20 cellular contexts compared by ENCODE assay signal in genomic region chr6:132731086-132731485, GRCh38. TPM values are rescaled to one million over a fixed set of nuclear protein-coding genes. Genes with fewer than 3 reads are reported as not detected.
A peak's percentile ranks its signal among the peaks of the same experiment; 100 is the strongest.
DNase-seq lines count a peak whose midpoint lies in the region; ATAC-seq, FAIRE-seq and TF ChIP-seq lines count a peak whose summit lies in the region.
"Had no signal": no experiment of that assay in that cellular context is flagged by ENCODE, and none has a peak within 500 bp of the region (broad histone marks: within the 10 kb centered on the region; RNA-seq: fewer than 3 reads in every experiment).

No MANE protein-coding gene starts in this region.

- no peaks in the 10 kb centered on the region for H3K9me3 ChIP-seq in PC-3 (ENCODE audit: low read length)
- H3K9me3 ChIP-seq in HepG2 (ENCODE audit: low read length), result no peaks in the 10 kb centered on the region
- H3K9me3 ChIP-seq in CD8-positive, alpha-beta T cell (ENCODE audit: low read length), result no peaks in the 10 kb centered on the region
- H3K9me3 ChIP-seq: Peyer's patch had no signal

- TF ChIP-seq POLR2A in HepG2 (IDR thresholded peaks at IDR 0.05; ENCODE audit: insufficient read depth in 1 of 2, low read depth in 2 of 2, low read length in 2 of 2), result no peak

- H2AFZ ChIP-seq in PC-3 (ENCODE audit: low read length) (no peak overlapping the region), HepG2 (ENCODE audit: low read length) (no peak overlapping the region)

- peak overlapping the region; percentile 5; the same call in 1 of the 2 replicates for H3K4me2 ChIP-seq in PC-3 (ENCODE audit: low read length)
- 0 out of 2 replicates have a peak overlapping the region, but pooled peaks have one; percentile 16 for H3K4me2 ChIP-seq in HepG2 (ENCODE audit: low read depth, low read length)

- H3K9ac ChIP-seq in PC-3 (ENCODE audit: low read length) (0 out of 2 replicates have a peak overlapping the region, but pooled peaks have one; percentile 4), HepG2 (ENCODE audit: insufficient read depth, low read depth, low read length) (no peak overlapping the region)

- CTCF ChIA-PET in PC-3 (lab: Charles Lee) (no interaction called here), HepG2 (lab: Yijun Ruan, JAX; ENCODE audit: low intra/inter-chr PET ratio, low total read pairs) (no interaction called here)
- CTCF ChIA-PET in CD8-positive, alpha-beta T cell (lab: Charles Lee), result no interaction called here

- H3K4me1 ChIP-seq in PC-3 (ENCODE audit: insufficient read depth, low read length) (peaks cover 20% of the 10 kb centered on the region), HepG2 (ENCODE audit: insufficient read depth, low read length) (peaks cover 45% of the 10 kb centered on the region)
- H3K4me1 ChIP-seq in CD8-positive, alpha-beta T cell (ENCODE audit: insufficient read depth, low read length), result no peaks in the 10 kb centered on the region
- H3K4me1 ChIP-seq: Peyer's patch had no signal

- no peak overlapping the region for H3K4me3 ChIP-seq in PC-3 (ENCODE audit: low read length)
- H3K4me3 ChIP-seq in HepG2 (replicated peaks in 1 of 3; ENCODE audit: insufficient read depth in 1 of 3, low read depth in 2 of 3, low read length in 3 of 3), result no peak overlapping the region
- no peak overlapping the region for H3K4me3 ChIP-seq in CD8-positive, alpha-beta T cell (ENCODE audit: low read depth, low read length)
- H3K4me3 ChIP-seq: Peyer's patch had no signal

- H3F3A ChIP-seq in PC-3 (ENCODE audit: low read length, unreplicated experiment), result no peaks in the 10 kb centered on the region

- intact Hi-C loops in PC-3 (cut with micrococcal nuclease) (no loop called here), HepG2 (cut with micrococcal nuclease; ENCODE audit: unreplicated experiment) (no loop called here), sciatic nerve (cut with DNase I) (no loop called here)
- intact Hi-C loops in CD8-positive, alpha-beta T cell (cut with DNase I, micrococcal nuclease), result no loop called here

- peak overlapping the region; percentile 80 for H3K27ac ChIP-seq in PC-3 (ENCODE audit: low read length)
- H3K27ac ChIP-seq in HepG2 (ENCODE audit: extremely low read length, insufficient read depth, low read length), result no peak overlapping the region
- no peak overlapping the region for H3K27ac ChIP-seq in CD8-positive, alpha-beta T cell (ENCODE audit: low read depth, low read length)
- H3K27ac ChIP-seq: Peyer's patch had no signal

- 64% methylated on average over 2 of the region's 2 CpGs for WGBS in HepG2 (ENCODE audit: low lambda C conversion rate)

- no peak for TF ChIP-seq EP300 in HepG2 (IDR thresholded peaks at IDR 0.05; ENCODE audit: low read depth in 2 of 2, low read length in 2 of 2)
- TF ChIP-seq EP300 in HepG2 (CRISPR knock-in tag; IDR thresholded peaks at IDR 0.05; ENCODE audit: borderline replicate concordance), result no peak

- no peaks in the 10 kb centered on the region for H3K27me3 Mint-ChIP-seq in CD8-positive, alpha-beta T cell (ENCODE audit: low read depth)
- H3K27me3 Mint-ChIP-seq: CD8-positive, alpha-beta memory T cell had no signal

- ATAC-seq in PC-3 (no peak), HepG2 (no peak), sciatic nerve (no peak)
- no peak for ATAC-seq in CD8-positive, alpha-beta T cell

- in situ Hi-C loops in HepG2 (cut with HindIII; ENCODE audit: extremely low pct_ligation_motif_present, low pct_unique_long_range_greater_than_20kb), result no loop called here

- H3K79me2 ChIP-seq in PC-3 (ENCODE audit: low read length), result no peaks in the 10 kb centered on the region
- no peaks in the 10 kb centered on the region for H3K79me2 ChIP-seq in HepG2 (ENCODE audit: insufficient read depth, low read length)

- POLR2A ChIA-PET in PC-3 (lab: Charles Lee; ENCODE audit: unreplicated experiment) (interaction anchor here (0.6 kb wide), 2 partner anchors 60 to 82 kb away, joined by 4 to 9 read pairs; no protein-coding TSS in a partner anchor), HepG2 (lab: Yijun Ruan, JAX) (no interaction called here)
- POLR2A ChIA-PET in CD8-positive, alpha-beta T cell (lab: Charles Lee), result no interaction called here

- no peak overlapping the region for H3K27ac Mint-ChIP-seq in CD8-positive, alpha-beta T cell
- H3K27ac Mint-ChIP-seq: CD8-positive, alpha-beta memory T cell had no signal

- BruUV-seq in PC-3 (replicated peaks; lab: Mats Ljungman, UMichigan) (no TSS peak), HepG2 (replicated peaks; lab: Mats Ljungman, UMichigan) (no TSS peak)

- TF ChIP-seq RAD21 in HepG2 (CRISPR knock-in tag; IDR thresholded peaks at IDR 0.05), result no peak

- no peaks in the 10 kb centered on the region for H3K36me3 Mint-ChIP-seq in CD8-positive, alpha-beta T cell
- H3K36me3 Mint-ChIP-seq: CD8-positive, alpha-beta memory T cell had no signal

- H3K36me3 ChIP-seq in PC-3 (ENCODE audit: low read depth, low read length), result no peaks in the 10 kb centered on the region
- no peaks in the 10 kb centered on the region for H3K36me3 ChIP-seq in HepG2 (replicated peaks in 1 of 2; ENCODE audit: control insufficient read depth in 1 of 2, insufficient read depth in 2 of 2, low read length in 2 of 2)
- H3K36me3 ChIP-seq in CD8-positive, alpha-beta T cell (ENCODE audit: insufficient read depth, low read length), result no peaks in the 10 kb centered on the region
- H3K36me3 ChIP-seq: Peyer's patch had no signal

- H3K27me3 ChIP-seq in PC-3 (ENCODE audit: low read length), result no peaks in the 10 kb centered on the region
- no peaks in the 10 kb centered on the region for H3K27me3 ChIP-seq in HepG2 (ENCODE audit: control insufficient read depth in 1 of 2, insufficient read depth in 2 of 2, low read length in 2 of 2)
- no peaks in the 10 kb centered on the region for H3K27me3 ChIP-seq in CD8-positive, alpha-beta T cell (ENCODE audit: insufficient read depth, low read length)
- H3K27me3 ChIP-seq: Peyer's patch had no signal

- no peak for FAIRE-seq in HepG2 (lab: Jason Lieb, UNC)

- H3K4me3 Mint-ChIP-seq in CD8-positive, alpha-beta T cell, result no peak overlapping the region
- H3K4me3 Mint-ChIP-seq: CD8-positive, alpha-beta memory T cell had no signal

- no peaks in the 10 kb centered on the region for H3K9me2 ChIP-seq in PC-3 (replicated peaks; ENCODE audit: low read length)

- H4K20me1 ChIP-seq in PC-3 (ENCODE audit: low read length), result no peaks in the 10 kb centered on the region
- no peaks in the 10 kb centered on the region for H4K20me1 ChIP-seq in HepG2 (ENCODE audit: insufficient read depth, low read length)

- DNase-seq in PC-3 (peak; percentile 18), dedifferentiated amniotic fluid mesenchymal stem cell (ENCODE audit: extremely low spot score) (peak; percentile 38), HepG2 (ENCODE audit: low spot score) (no peak), HCEC 1CT (no peak), sciatic nerve (ENCODE audit: low spot score) (no peak)
- no peak for DNase-seq in stimulated activated CD4-positive, alpha-beta T cell treated with anti-CD3 and anti-CD28 coated beads, Interleukin-12 subunit alpha, Interleukin-12 subunit beta, amount 100 ng/mL, for 4 hours
- DNase-seq in CD8-positive, alpha-beta T cell, result no peak
- DNase-seq: CD8-positive, alpha-beta memory T cell; Kasumi-1; MV-4-11; NCI-H1417 treated with DMSO at 0.1 percent for 48 hours; NCI-H2029; NCI-H2171 treated with DMSO at 0.1 percent for 48 hours; NCI-H82; Peyer's patch; SHP77 had no signal

- peaks cover 1% of the 10 kb centered on the region for H3K4me1 Mint-ChIP-seq in CD8-positive, alpha-beta T cell (ENCODE audit: low read depth)

- H3K9me3 Mint-ChIP-seq in CD8-positive, alpha-beta T cell, result no peaks in the 10 kb centered on the region
- H3K9me3 Mint-ChIP-seq: CD8-positive, alpha-beta memory T cell had no signal

- TF ChIP-seq CTCF in PC-3 (conservative IDR thresholded peaks at IDR 0.05; ENCODE audit: low read depth, low read length) (no peak), HepG2 (CRISPR knock-in tag; IDR thresholded peaks at IDR 0.05) (no peak)
- TF ChIP-seq CTCF in CD8-positive, alpha-beta T cell (IDR thresholded peaks at IDR 0.05), result no peak

RNA-seq across cellular contexts. Expression of gene VNN1, which starts 17.2 kb away (rescaled TPM):
- total RNA-seq in PC-3 (2014; rRNA removed) (0.04 and 0.12 TPM in 2 replicates), HepG2 (2016; rRNA removed; fragmentation: Illumina TruSeq; extraction: Trizol) (0.41 and 0.62 TPM in 2 replicates), sciatic nerve (1.2 TPM)
- total RNA-seq in HepG2 (2016; cell fraction: cytosol; rRNA removed; fragmentation: Illumina TruSeq; extraction: Trizol; ENCODE audit: low read depth), result not detected in 2 replicates
- 0.45 and 0.61 TPM in 2 replicates for total RNA-seq in HepG2 (2016; cell fraction: insoluble cytoplasmic fraction; rRNA removed; fragmentation: Illumina TruSeq; extraction: Trizol)
- total RNA-seq in HepG2 (2016; cell fraction: membrane; rRNA removed; fragmentation: Illumina TruSeq; extraction: Trizol), result 0.17 and 0.25 TPM in 2 replicates
- 0.65 and 0.75 TPM in 2 replicates for total RNA-seq in HepG2 (2016; cell fraction: nucleus; rRNA removed; fragmentation: Illumina TruSeq; extraction: Trizol)
- polyA plus RNA-seq in HepG2 (2011; rRNA removed), result 4.0 and 11.7 TPM in 2 replicates
- polyA plus RNA-seq in HepG2 (2011; cell fraction: cytosol; rRNA removed), result 1.6 and 9.6 TPM in 2 replicates
- polyA plus RNA-seq in HepG2 (2011; cell fraction: nucleus; rRNA removed), result 0.82 and 2.6 TPM in 2 replicates
- polyA plus RNA-seq in HepG2 (2012), result 17.1 and 20.8 TPM in 2 replicates
- polyA plus RNA-seq in HepG2 (2016; cell fraction: cytosol; fragmentation: Illumina TruSeq; extraction: Trizol; ENCODE audit: low read depth), result 0.05 TPM in 1 of 2 replicates, not detected in the other
- 0.44 and 0.53 TPM in 2 replicates for polyA plus RNA-seq in HepG2 (2016; cell fraction: insoluble cytoplasmic fraction; fragmentation: Illumina TruSeq; extraction: Trizol; ENCODE audit: low read depth)
- 0.08 and 0.13 TPM in 2 replicates for polyA plus RNA-seq in HepG2 (2016; cell fraction: membrane; fragmentation: Illumina TruSeq; extraction: Trizol; ENCODE audit: low read depth)
- polyA plus RNA-seq in HepG2 (2016; cell fraction: nucleus; fragmentation: Illumina TruSeq; extraction: Trizol; ENCODE audit: insufficient read depth, low read depth), result 1.2 and 1.5 TPM in 2 replicates
- 2.3 TPM in 1 of 2 replicates, not detected in the other for polyA minus RNA-seq in HepG2 (2011; rRNA and poly(A)+ RNA removed; ENCODE audit: low replicate concordance)
- 1.6 and 6.7 TPM in 2 replicates for polyA minus RNA-seq in HepG2 (2011; cell fraction: cytosol; rRNA and poly(A)+ RNA removed)
- 1.2 and 6.0 TPM in 2 replicates for polyA minus RNA-seq in HepG2 (2011; cell fraction: nucleus; rRNA and poly(A)+ RNA removed)
- not detected for total RNA-seq in CD8-positive, alpha-beta T cell
- total RNA-seq: CD8-positive, alpha-beta memory T cell; H4; NCI-H460 had no signal
- polyA plus RNA-seq: BJ; CD8-positive, alpha-beta memory T cell had no signal

RNA-seq across cellular contexts. Expression of gene VNN2, which starts 26.6 kb away (rescaled TPM):
- total RNA-seq in PC-3 (2014; rRNA removed), result not detected in 2 replicates
- 0.13 and 0.15 TPM in 2 replicates for total RNA-seq in HepG2 (2016; rRNA removed; fragmentation: Illumina TruSeq; extraction: Trizol)
- total RNA-seq in HepG2 (2016; cell fraction: cytosol; rRNA removed; fragmentation: Illumina TruSeq; extraction: Trizol; ENCODE audit: low read depth), result not detected in 2 replicates
- 0.13 TPM in 1 of 2 replicates, not detected in the other for total RNA-seq in HepG2 (2016; cell fraction: insoluble cytoplasmic fraction; rRNA removed; fragmentation: Illumina TruSeq; extraction: Trizol)
- 0.22 TPM in 1 of 2 replicates, not detected in the other for total RNA-seq in HepG2 (2016; cell fraction: membrane; rRNA removed; fragmentation: Illumina TruSeq; extraction: Trizol)
- total RNA-seq in HepG2 (2016; cell fraction: nucleus; rRNA removed; fragmentation: Illumina TruSeq; extraction: Trizol), result not detected in 2 replicates
- polyA plus RNA-seq in HepG2 (2011; rRNA removed), result 0.09 and 0.30 TPM in 2 replicates
- polyA plus RNA-seq in HepG2 (2011; cell fraction: cytosol; rRNA removed), result 0.03 and 0.28 TPM in 2 replicates
- polyA plus RNA-seq in HepG2 (2011; cell fraction: nucleus; rRNA removed), result not detected in 2 replicates
- polyA plus RNA-seq in HepG2 (2012), result 0.76 and 1.4 TPM in 2 replicates
- not detected in 2 replicates for polyA plus RNA-seq in HepG2 (2016; cell fraction: cytosol; fragmentation: Illumina TruSeq; extraction: Trizol; ENCODE audit: low read depth)
- not detected in 2 replicates for polyA plus RNA-seq in HepG2 (2016; cell fraction: insoluble cytoplasmic fraction; fragmentation: Illumina TruSeq; extraction: Trizol; ENCODE audit: low read depth)
- polyA plus RNA-seq in HepG2 (2016; cell fraction: membrane; fragmentation: Illumina TruSeq; extraction: Trizol; ENCODE audit: low read depth), result not detected in 2 replicates
- polyA plus RNA-seq in HepG2 (2016; cell fraction: nucleus; fragmentation: Illumina TruSeq; extraction: Trizol; ENCODE audit: insufficient read depth, low read depth), result not detected in 2 replicates
- not detected in 2 replicates for polyA minus RNA-seq in HepG2 (2011; rRNA and poly(A)+ RNA removed; ENCODE audit: low replicate concordance)
- polyA minus RNA-seq in HepG2 (2011; cell fraction: cytosol; rRNA and poly(A)+ RNA removed), result not detected in 2 replicates
- polyA minus RNA-seq in HepG2 (2011; cell fraction: nucleus; rRNA and poly(A)+ RNA removed), result not detected in 2 replicates
- total RNA-seq in CD8-positive, alpha-beta T cell, result 1 to 10 TPM; 8.0 to 8.3 TPM
- 9.2 TPM for total RNA-seq in sciatic nerve
- total RNA-seq: NCI-H460 had no signal
- polyA plus RNA-seq: AG04450, BJ had no signal

Comparison
In these comparisons a context has a peak if more than half of its experiments do, and no peak if none do; other contexts are left out.
1. DNase-seq: peak in PC-3 (single experiment) and dedifferentiated amniotic fluid mesenchymal stem cell (single experiment); none in HepG2 (single experiment), stimulated activated CD4-positive, alpha-beta T cell treated with anti-CD3 and anti-CD28 coated beads, Interleukin-12 subunit alpha, Interleukin-12 subunit beta, amount 100 ng/mL, for 4 hours (single experiment), HCEC 1CT (single experiment), CD8-positive, alpha-beta T cell (0 of 7) and sciatic nerve (single experiment).